In the genomic region with DNA sequence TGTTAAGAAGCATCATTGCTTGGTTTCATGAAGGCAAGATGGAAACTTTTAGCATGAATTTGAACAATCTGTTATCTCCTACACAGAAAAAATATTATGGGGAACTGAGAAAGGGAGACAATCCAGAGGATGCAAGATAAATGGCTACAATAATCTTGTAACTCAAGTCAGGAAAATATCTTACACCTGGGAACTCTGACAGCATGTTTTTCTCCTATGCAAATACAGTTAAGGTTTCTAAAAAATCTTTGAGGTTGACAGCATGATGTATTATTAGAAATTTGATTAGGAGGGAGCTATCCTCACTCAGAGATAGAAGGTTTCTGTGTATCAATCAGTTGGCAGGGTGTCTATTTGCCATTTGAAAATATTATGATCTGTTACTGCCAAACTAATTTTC, we compare ENCODE assay signal across 15 cellular contexts.
DNase-seq lines count a peak whose midpoint lies in the region; ATAC-seq, FAIRE-seq and TF ChIP-seq lines count a peak whose summit lies in the region.
"Had no signal": no experiment of that assay in that cellular context is flagged by ENCODE, and none has a peak within 500 bp of the region (broad histone marks: within the 10 kb centered on the region; RNA-seq: fewer than 3 reads in every experiment).

No MANE protein-coding gene starts in this region.

- intact Hi-C loops in body of pancreas (cut with DNase I), result no loop called here

- H3K4me1 ChIP-seq in body of pancreas, result no peaks in the 10 kb centered on the region
- H3K4me1 ChIP-seq: Peyer's patch, prostate gland had no signal

- no peak for TF ChIP-seq CTCF in body of pancreas (IDR thresholded peaks at IDR 0.05)

- no peaks in the 10 kb centered on the region for H3K27me3 ChIP-seq in body of pancreas
- H3K27me3 ChIP-seq: Peyer's patch had no signal

- ATAC-seq in GM21737 (IDR thresholded peaks at IDR 0.05; ENCODE audit: unreplicated experiment) (peak; percentile 63), HG03095 (IDR thresholded peaks at IDR 0.05; ENCODE audit: unreplicated experiment) (peak; percentile 55), body of pancreas (no peak)

- H3K9me3 ChIP-seq in body of pancreas, result no peaks in the 10 kb centered on the region
- H3K9me3 ChIP-seq: Peyer's patch, prostate gland had no signal

- H3K27ac ChIP-seq in temporal lobe (ENCODE audit: low read depth, low read length) (peak overlapping the region; percentile 53), body of pancreas (no peak overlapping the region)
- H3K27ac ChIP-seq: Peyer's patch, prostate gland had no signal

- peak; percentile 78 for FAIRE-seq in GM19239 (lab: Jason Lieb, UNC)

- no peak overlapping the region for H3K4me3 ChIP-seq in body of pancreas
- H3K4me3 ChIP-seq: Peyer's patch, prostate gland had no signal

- DNase-seq in GM19239 (ENCODE audit: insufficient read length, low spot score), result no peak
- no peak for DNase-seq in NOMO-1 (lab: John Stamatoyannopoulos, UW; ENCODE audit: unreplicated experiment in 2 of 2)
- DNase-seq in body of pancreas, result no peak
- no peak for DNase-seq in AG08396 (ENCODE audit: low spot score)
- no peak for DNase-seq in stimulated activated CD4-positive, alpha-beta T cell treated with anti-CD3 and anti-CD28 coated beads, Interleukin-4, amount 100 ng/mL, for 24 hours
- DNase-seq: activated B cell treated with CpG ODN at 0.5 μM for 24 hours; activated naive CD8-positive, alpha-beta T cell treated with anti-CD3 and anti-CD28 coated beads, Interleukin-2, amount 10 ng/mL, durations not matched to agents 7 days and 5 days; CD4-positive, CD25-positive, alpha-beta regulatory T cell; NCI-H446 treated with DMSO at 0.1 percent for 48 hours; Peyer's patch; stimulated activated CD4-positive, alpha-beta T cell treated with anti-CD3 and anti-CD28 coated beads, Interleukin-12 subunit alpha, Interleukin-12 subunit beta, amount 100 ng/mL, for 4 hours had no signal

- TF ChIP-seq POLR2A in body of pancreas (IDR thresholded peaks at IDR 0.05), result no peak

- H3K36me3 ChIP-seq in body of pancreas (replicated peaks in 1 of 2; ENCODE audit: insufficient read depth in 1 of 2, low read depth in 2 of 2), result no peaks in the 10 kb centered on the region
- H3K36me3 ChIP-seq: prostate gland had no signal
